Comparison of ENCODE assay signal across 10 cellular contexts in genomic region chr2:120958623-120959366, GRCh38.
DNase-seq lines count a peak whose midpoint lies in the region; ATAC-seq and TF ChIP-seq lines count a peak whose summit lies in the region.
"Had no signal": no experiment of that assay in that cellular context is flagged by ENCODE, and none has a peak within 500 bp of the region (broad histone marks: within the 10 kb centered on the region; RNA-seq: fewer than 3 reads in every experiment).

No MANE protein-coding gene starts in this region.

- POLR2A ChIA-PET in activated CD4-positive, alpha-beta T cell treated with anti-CD3 and anti-CD28 coated beads for 36 hours (lab: Charles Lee): no interaction called here

- CTCF ChIA-PET in activated CD4-positive, alpha-beta T cell treated with anti-CD3 and anti-CD28 coated beads for 36 hours (lab: Charles Lee): interaction anchor here (0.7 kb wide), 1 partner anchor 16 kb away, joined by 3 read pairs; no protein-coding TSS in a partner anchor

- no peak overlapping the region for H3K4me3 Mint-ChIP-seq in activated CD4-positive, alpha-beta T cell treated with anti-CD3 and anti-CD28 coated beads for 36 hours
- no peak overlapping the region for H3K4me3 Mint-ChIP-seq in activated CD4-positive, alpha-beta T cell treated with anti-CD3 and anti-CD28 coated beads, Interleukin-2, amount 10 ng/mL, durations not matched to agents 24 days and 14 days
- no peak overlapping the region for H3K4me3 Mint-ChIP-seq in progenitor cell of endocrine pancreas (ENCODE audit: low read depth)

- H3K27ac Mint-ChIP-seq in activated CD4-positive, alpha-beta T cell treated with anti-CD3 and anti-CD28 coated beads for 36 hours: no peak overlapping the region
- H3K27ac Mint-ChIP-seq in activated CD4-positive, alpha-beta T cell treated with anti-CD3 and anti-CD28 coated beads, Interleukin-2, amount 10 ng/mL, durations not matched to agents 24 days and 14 days: no peak overlapping the region
- H3K27ac Mint-ChIP-seq in progenitor cell of endocrine pancreas: no peak overlapping the region

- no peak overlapping the region for H3K4me3 ChIP-seq in NB4 (ENCODE audit: low read depth, low read length)
- H3K4me3 ChIP-seq: BLaER1, dorsolateral prefrontal cortex had no signal

- TF ChIP-seq CTCF in NB4 (IDR thresholded peaks at IDR 0.05; ENCODE audit: low read depth, low read length): peak; percentile 40
- peak; percentile 21 for TF ChIP-seq CTCF in progenitor cell of endocrine pancreas (IDR thresholded peaks at IDR 0.05; ENCODE audit: unreplicated experiment)

- H3K4me1 Mint-ChIP-seq in activated CD4-positive, alpha-beta T cell treated with anti-CD3 and anti-CD28 coated beads for 36 hours: no peaks in the 10 kb centered on the region
- no peaks in the 10 kb centered on the region for H3K4me1 Mint-ChIP-seq in activated CD4-positive, alpha-beta T cell treated with anti-CD3 and anti-CD28 coated beads, Interleukin-2, amount 10 ng/mL, durations not matched to agents 24 days and 14 days
- H3K4me1 Mint-ChIP-seq in progenitor cell of endocrine pancreas (ENCODE audit: low read depth): no peaks in the 10 kb centered on the region

- DNase-seq in activated CD4-positive, alpha-beta T cell treated with anti-CD3 and anti-CD28 coated beads for 36 hours: peak; percentile 41
- no peak for DNase-seq in activated CD4-positive, alpha-beta T cell treated with anti-CD3 and anti-CD28 coated beads, Interleukin-2, amount 10 ng/mL, durations not matched to agents 24 days and 14 days
- DNase-seq in NB4 (ENCODE audit: low read depth) (peak; percentile 23), ecto neural progenitor cell (ENCODE audit: low spot score) (peak; percentile 81), progenitor cell of endocrine pancreas (ENCODE audit: low spot score, unreplicated experiment) (no peak), NCI-H2171 (lab: John Stamatoyannopoulos, UW) (no peak), NCI-H2107 treated with DMSO at 0.1 percent for 48 hours (lab: John Stamatoyannopoulos, UW; ENCODE audit: unreplicated experiment) (no peak)

- no peak for ATAC-seq in activated CD4-positive, alpha-beta T cell treated with anti-CD3 and anti-CD28 coated beads for 36 hours
- no peak for ATAC-seq in HG02678 (IDR thresholded peaks at IDR 0.05; ENCODE audit: unreplicated experiment)

- TF ChIP-seq POLR2A in NB4 (IDR thresholded peaks at IDR 0.05; ENCODE audit: extremely low read depth, insufficient read length): no peak

- no peaks in the 10 kb centered on the region for H3K27me3 Mint-ChIP-seq in activated CD4-positive, alpha-beta T cell treated with anti-CD3 and anti-CD28 coated beads for 36 hours
- H3K27me3 Mint-ChIP-seq in activated CD4-positive, alpha-beta T cell treated with anti-CD3 and anti-CD28 coated beads, Interleukin-2, amount 10 ng/mL, durations not matched to agents 24 days and 14 days: no peaks in the 10 kb centered on the region
- peaks cover 85% of the 10 kb centered on the region for H3K27me3 Mint-ChIP-seq in progenitor cell of endocrine pancreas

- no peaks in the 10 kb centered on the region for H3K9me3 Mint-ChIP-seq in activated CD4-positive, alpha-beta T cell treated with anti-CD3 and anti-CD28 coated beads for 36 hours (ENCODE audit: low read depth)
- no peaks in the 10 kb centered on the region for H3K9me3 Mint-ChIP-seq in activated CD4-positive, alpha-beta T cell treated with anti-CD3 and anti-CD28 coated beads, Interleukin-2, amount 10 ng/mL, durations not matched to agents 24 days and 14 days
- no peaks in the 10 kb centered on the region for H3K9me3 Mint-ChIP-seq in progenitor cell of endocrine pancreas (ENCODE audit: low read depth)

- H3K36me3 Mint-ChIP-seq in activated CD4-positive, alpha-beta T cell treated with anti-CD3 and anti-CD28 coated beads for 36 hours (ENCODE audit: low read depth): no peaks in the 10 kb centered on the region
- no peaks in the 10 kb centered on the region for H3K36me3 Mint-ChIP-seq in activated CD4-positive, alpha-beta T cell treated with anti-CD3 and anti-CD28 coated beads, Interleukin-2, amount 10 ng/mL, durations not matched to agents 24 days and 14 days (ENCODE audit: low read depth)
- no peaks in the 10 kb centered on the region for H3K36me3 Mint-ChIP-seq in progenitor cell of endocrine pancreas (ENCODE audit: insufficient read depth)

- intact Hi-C loops in activated CD4-positive, alpha-beta T cell treated with anti-CD3 and anti-CD28 coated beads for 36 hours (cut with DNase I, micrococcal nuclease): loop anchor here in 1 of 2 experiments (10.0 kb wide), 1 partner anchor 264 kb away; no protein-coding TSS in a partner anchor
- intact Hi-C loops in activated CD4-positive, alpha-beta T cell treated with anti-CD3 and anti-CD28 coated beads, Interleukin-2, amount 10 ng/mL, durations not matched to agents 24 days and 14 days (cut with micrococcal nuclease): no loop called here

Comparison
In these comparisons a context has a peak if more than half of its experiments do, and no peak if none do; other contexts are left out.
1. DNase-seq: peak in activated CD4-positive, alpha-beta T cell treated with anti-CD3 and anti-CD28 coated beads for 36 hours (single experiment), NB4 (single experiment) and ecto neural progenitor cell (single experiment); none in activated CD4-positive, alpha-beta T cell treated with anti-CD3 and anti-CD28 coated beads, Interleukin-2, amount 10 ng/mL, durations not matched to agents 24 days and 14 days (single experiment), progenitor cell of endocrine pancreas (single experiment), NCI-H2171 (single experiment) and NCI-H2107 treated with DMSO at 0.1 percent for 48 hours (single experiment).